18 cellular contexts compared by ENCODE assay signal in genomic region chr1:64844609-64845008, GRCh38.
DNase-seq lines count a peak whose midpoint lies in the region; ATAC-seq and TF ChIP-seq lines count a peak whose summit lies in the region.
"Had no signal": no experiment of that assay in that cellular context is flagged by ENCODE, and none has a peak within 500 bp of the region (broad histone marks: within the 10 kb centered on the region; RNA-seq: fewer than 3 reads in every experiment).

No MANE protein-coding gene starts in this region.

- no peaks in the 10 kb centered on the region for H3K9me3 Mint-ChIP-seq in stimulated activated naive CD8-positive, alpha-beta T cell treated with anti-CD3 and anti-CD28 coated beads, Interleukin-15, amount 100 ng/mL, for 72 hours
- H3K9me3 Mint-ChIP-seq in memory B cell: no peaks in the 10 kb centered on the region
- H3K9me3 Mint-ChIP-seq in glutamatergic neuron (ENCODE audit: unreplicated experiment): peaks cover 21% of the 10 kb centered on the region

- H3K27ac Mint-ChIP-seq in stimulated activated naive CD8-positive, alpha-beta T cell treated with anti-CD3 and anti-CD28 coated beads, Interleukin-15, amount 100 ng/mL, for 72 hours: peak overlapping the region; percentile 54 to 78
- peak overlapping the region; percentile 49 for H3K27ac Mint-ChIP-seq in T-helper 17 cell
- peak overlapping the region; percentile 41 for H3K27ac Mint-ChIP-seq in memory B cell
- H3K27ac Mint-ChIP-seq in glutamatergic neuron (ENCODE audit: unreplicated experiment): no peak overlapping the region

- no peaks in the 10 kb centered on the region for H3K27me3 Mint-ChIP-seq in stimulated activated naive CD8-positive, alpha-beta T cell treated with anti-CD3 and anti-CD28 coated beads, Interleukin-15, amount 100 ng/mL, for 72 hours
- H3K27me3 Mint-ChIP-seq in T-helper 17 cell: no peaks in the 10 kb centered on the region
- H3K27me3 Mint-ChIP-seq in memory B cell: no peaks in the 10 kb centered on the region
- H3K27me3 Mint-ChIP-seq in glutamatergic neuron (ENCODE audit: unreplicated experiment): peaks cover 11% of the 10 kb centered on the region

- ATAC-seq in stimulated activated naive CD8-positive, alpha-beta T cell treated with anti-CD3 and anti-CD28 coated beads, Interleukin-15, amount 100 ng/mL, for 72 hours: no peak
- no peak for ATAC-seq in stimulated activated naive CD8-positive, alpha-beta T cell treated with anti-CD3 and anti-CD28 coated beads, Interleukin-15, Interleukin-2, amounts not matched to agents 100 U/mL and 50 U/mL, for 24 hours
- ATAC-seq in T-helper 17 cell: no peak
- ATAC-seq in memory B cell (ENCODE audit: low read depth): no peak
- ATAC-seq: PC-3 had no signal

- H3K36me3 Mint-ChIP-seq in T-helper 17 cell (ENCODE audit: low read depth) (peaks cover 6% of the 10 kb centered on the region), memory B cell (peaks cover 27% of the 10 kb centered on the region), glutamatergic neuron (ENCODE audit: unreplicated experiment) (peaks cover 6% of the 10 kb centered on the region)

- DNase-seq in stimulated activated naive CD8-positive, alpha-beta T cell treated with anti-CD3 and anti-CD28 coated beads, Interleukin-15, amount 100 ng/mL, for 72 hours: no peak
- no peak for DNase-seq in stimulated activated naive CD8-positive, alpha-beta T cell treated with anti-CD3 and anti-CD28 coated beads, Interleukin-15, Interleukin-2, amounts not matched to agents 100 U/mL and 50 U/mL, for 24 hours
- DNase-seq in T-helper 17 cell (no peak), memory B cell (ENCODE audit: low spot score in 2 of 2) (no peak), ureter (ENCODE audit: low spot score) (peak; percentile 18), glutamatergic neuron (no peak)
- no peak for DNase-seq in activated effector memory CD4-positive, alpha-beta T cell treated with anti-CD3 and anti-CD28 coated beads, Interleukin-2, amount 50 U/mL, for 16 hours
- no peak for DNase-seq in activated CD4-positive, alpha-beta T cell treated with anti-CD3 and anti-CD28 coated beads, Interleukin-2, amount 50 U/mL, for 48 hours
- DNase-seq: ACHN, Caco-2, DMS153, GDM1, NCI-H1436, NCI-H1930, NCI-H226, NCI-H524 treated with DMSO at 0.1 percent for 48 hours, PC-3 had no signal

- TF ChIP-seq CTCF in glutamatergic neuron (IDR thresholded peaks at IDR 0.05; ENCODE audit: partially characterized antibody, unreplicated experiment): no peak

- H3K9me3 ChIP-seq in T-helper 17 cell (ENCODE audit: control insufficient read depth, low read length, poor library complexity, severe bottlenecking): no peaks in the 10 kb centered on the region
- H3K9me3 ChIP-seq: Caco-2, HAP-1 had no signal

- no peaks in the 10 kb centered on the region for H3K4me1 Mint-ChIP-seq in stimulated activated naive CD8-positive, alpha-beta T cell treated with anti-CD3 and anti-CD28 coated beads, Interleukin-15, amount 100 ng/mL, for 72 hours
- H3K4me1 Mint-ChIP-seq in T-helper 17 cell: peaks cover 5% of the 10 kb centered on the region
- H3K4me1 Mint-ChIP-seq in memory B cell: peaks cover 7% of the 10 kb centered on the region
- peaks cover 15% of the 10 kb centered on the region for H3K4me1 Mint-ChIP-seq in glutamatergic neuron (ENCODE audit: low read depth, unreplicated experiment)

- no peak overlapping the region for H3K4me3 Mint-ChIP-seq in stimulated activated naive CD8-positive, alpha-beta T cell treated with anti-CD3 and anti-CD28 coated beads, Interleukin-15, amount 100 ng/mL, for 72 hours
- H3K4me3 Mint-ChIP-seq in T-helper 17 cell (no peak overlapping the region), memory B cell (no peak overlapping the region), glutamatergic neuron (ENCODE audit: unreplicated experiment) (no peak overlapping the region)
